13 cellular contexts compared by ENCODE assay signal in genomic region chr3:46301122-46301835, GRCh38. TPM values are rescaled to one million over a fixed set of nuclear protein-coding genes. Genes with fewer than 3 reads are reported as not detected.
DNase-seq lines count a peak whose midpoint lies in the region; ATAC-seq and TF ChIP-seq lines count a peak whose summit lies in the region.
"Had no signal": no experiment of that assay in that cellular context is flagged by ENCODE, and none has a peak within 500 bp of the region (broad histone marks: within the 10 kb centered on the region; RNA-seq: fewer than 3 reads in every experiment).

No MANE protein-coding gene starts in this region.

- H3K4me1 Mint-ChIP-seq in CD4-positive, alpha-beta T cell (ENCODE audit: low read depth): peaks cover 62% of the 10 kb centered on the region
- H3K4me1 Mint-ChIP-seq in activated CD8-positive, alpha-beta T cell treated with anti-CD3 and anti-CD28 coated beads for 36 hours (ENCODE audit: low read depth): peaks cover 61% of the 10 kb centered on the region

- no peak overlapping the region for H3K4me2 ChIP-seq in MM.1S (ENCODE audit: low read depth, low read length)

- H3K79me2 ChIP-seq in MM.1S (ENCODE audit: low read length): no peaks in the 10 kb centered on the region

- TF ChIP-seq CTCF in CD4-positive, alpha-beta T cell (IDR thresholded peaks at IDR 0.05): no peak
- TF ChIP-seq CTCF in MM.1S (IDR thresholded peaks at IDR 0.05; ENCODE audit: low read length) (no peak), GM13976 (IDR thresholded peaks at IDR 0.05; ENCODE audit: borderline replicate concordance, control extremely low read depth, extremely low read depth, insufficient read depth, missing control alignments) (no peak)
- no peak for TF ChIP-seq CTCF in activated CD8-positive, alpha-beta T cell treated with anti-CD3 and anti-CD28 coated beads for 36 hours (IDR thresholded peaks at IDR 0.05)

- peak overlapping the region; percentile 36 for H3K4me3 Mint-ChIP-seq in CD4-positive, alpha-beta T cell
- H3K4me3 Mint-ChIP-seq in activated CD8-positive, alpha-beta T cell treated with anti-CD3 and anti-CD28 coated beads for 36 hours: no peak overlapping the region

- intact Hi-C loops in CD4-positive, alpha-beta T cell (cut with DNase I, micrococcal nuclease): no loop called here
- intact Hi-C loops in activated CD8-positive, alpha-beta T cell treated with anti-CD3 and anti-CD28 coated beads for 36 hours (cut with micrococcal nuclease): no loop called here

- no peak overlapping the region for H3K27ac ChIP-seq in CD4-positive, alpha-beta T cell (ENCODE audit: low read depth, low read length)
- H3K27ac ChIP-seq in MM.1S (ENCODE audit: low read length) (peak overlapping the region; percentile 68; the same call in 1 of the 2 replicates), mucosa of rectum (ENCODE audit: low read depth in 2 of 2, low read length in 2 of 2) (peak overlapping the region; percentile 27 to 48)

- in situ Hi-C loops in GM13976 (cut with MboI; ENCODE audit: low sequenced_read_pairs, unreplicated experiment): no loop called here

- peaks cover 45% of the 10 kb centered on the region for H3F3A ChIP-seq in MM.1S (ENCODE audit: insufficient read depth, low read length)

- no peaks in the 10 kb centered on the region for H3K9me3 ChIP-seq in CD4-positive, alpha-beta T cell (ENCODE audit: control insufficient read depth, low read length)
- H3K9me3 ChIP-seq in MM.1S (replicated peaks; ENCODE audit: insufficient read depth, low read length): no peaks in the 10 kb centered on the region
- no peaks in the 10 kb centered on the region for H3K9me3 ChIP-seq in mucosa of rectum (ENCODE audit: control insufficient read depth in 2 of 2, low read length in 2 of 2)

- H3K27ac Mint-ChIP-seq in CD4-positive, alpha-beta T cell: peak overlapping the region; percentile 72
- peak overlapping the region; percentile 70 for H3K27ac Mint-ChIP-seq in activated CD8-positive, alpha-beta T cell treated with anti-CD3 and anti-CD28 coated beads for 36 hours

- H3K4me3 ChIP-seq in MM.1S (ENCODE audit: low read length) (no peak overlapping the region), mucosa of rectum (ENCODE audit: low read length in 2 of 2) (no peak overlapping the region)
- H3K4me3 ChIP-seq: coronary artery had no signal

- no peak for ATAC-seq in CD4-positive, alpha-beta T cell (ENCODE audit: poor library complexity)
- ATAC-seq in activated CD8-positive, alpha-beta T cell treated with anti-CD3 and anti-CD28 coated beads for 36 hours: no peak

- CTCF ChIA-PET in CD4-positive, alpha-beta T cell (lab: Charles Lee): interaction anchor here (0.6 kb wide), 1 partner anchor 66 kb away, joined by 4 read pairs; no protein-coding TSS in a partner anchor
- CTCF ChIA-PET in activated CD8-positive, alpha-beta T cell treated with anti-CD3 and anti-CD28 coated beads for 36 hours (lab: Charles Lee): interaction anchor here (2.2 to 4.0 kb wide), 2 partner anchors 11 to 69 kb away, joined by 5 to 54 read pairs; partner anchors contain the start of gene CCR5

- no peaks in the 10 kb centered on the region for H3K27me3 Mint-ChIP-seq in CD4-positive, alpha-beta T cell
- peaks cover 4% of the 10 kb centered on the region for H3K27me3 Mint-ChIP-seq in activated CD8-positive, alpha-beta T cell treated with anti-CD3 and anti-CD28 coated beads for 36 hours

- H4K20me1 ChIP-seq in MM.1S (ENCODE audit: insufficient read depth, low read length): no peaks in the 10 kb centered on the region

- H3K36me3 ChIP-seq in MM.1S (replicated peaks; ENCODE audit: insufficient read depth, low read length) (no peaks in the 10 kb centered on the region), mucosa of rectum (ENCODE audit: control insufficient read depth in 2 of 2, insufficient read depth in 2 of 2, low read length in 2 of 2) (no peaks in the 10 kb centered on the region)

- no peaks in the 10 kb centered on the region for H3K9me3 Mint-ChIP-seq in CD4-positive, alpha-beta T cell
- no peaks in the 10 kb centered on the region for H3K9me3 Mint-ChIP-seq in activated CD8-positive, alpha-beta T cell treated with anti-CD3 and anti-CD28 coated beads for 36 hours

- no peaks in the 10 kb centered on the region for H3K36me3 Mint-ChIP-seq in CD4-positive, alpha-beta T cell (ENCODE audit: low read depth)
- no peaks in the 10 kb centered on the region for H3K36me3 Mint-ChIP-seq in activated CD8-positive, alpha-beta T cell treated with anti-CD3 and anti-CD28 coated beads for 36 hours (ENCODE audit: low read depth)

- H3K4me1 ChIP-seq in MM.1S (ENCODE audit: low read length) (peaks cover 88% of the 10 kb centered on the region), mucosa of rectum (ENCODE audit: control insufficient read depth in 2 of 2, insufficient read depth in 2 of 2, low read length in 2 of 2) (peaks cover 2 to 3% of the 10 kb centered on the region in 2 donors)

- no peak for DNase-seq in CD4-positive, alpha-beta T cell
- no peak for DNase-seq in MM.1S
- no peak for DNase-seq in activated CD8-positive, alpha-beta T cell treated with anti-CD3 and anti-CD28 coated beads for 36 hours
- no peak for DNase-seq in GM13976 (ENCODE audit: low spot score)
- no peak for DNase-seq in LoVo (ENCODE audit: low spot score)
- no peak for DNase-seq in activated CD4-positive, CD25-positive, alpha-beta regulatory T cell treated with anti-CD3 and anti-CD28 coated beads, Interleukin-2, amount 50 U/mL, for 72 hours
- DNase-seq in NCI-H1930 (lab: John Stamatoyannopoulos, UW): no peak
- DNase-seq: C1 segment of cervical spinal cord, GF-D8, IMR-90, NCI-H187 treated with DMSO at 0.1 percent for 48 hours had no signal

- H2AFZ ChIP-seq in MM.1S (ENCODE audit: low read length): peak overlapping the region; percentile 31; the same call in 1 of the 2 replicates

- H3K9me2 ChIP-seq in MM.1S (replicated peaks; ENCODE audit: insufficient read depth, low read length): no peaks in the 10 kb centered on the region

- POLR2A ChIA-PET in CD4-positive, alpha-beta T cell (lab: Charles Lee): interaction anchor here (3.4 kb wide), 1 partner anchor 17 kb away, joined by 12 read pairs; no protein-coding TSS in a partner anchor
- POLR2A ChIA-PET in activated CD8-positive, alpha-beta T cell treated with anti-CD3 and anti-CD28 coated beads for 36 hours (lab: Charles Lee): interaction anchor here (1.3 to 3.0 kb wide), 2 partner anchors 47 to 69 kb away, joined by 4 to 25 read pairs; partner anchors contain the start of gene CCR5

- no peaks in the 10 kb centered on the region for H3K27me3 ChIP-seq in CD4-positive, alpha-beta T cell (ENCODE audit: control insufficient read depth, insufficient read depth, low read length)
- H3K27me3 ChIP-seq in MM.1S (replicated peaks; ENCODE audit: insufficient read depth, low read length) (no peaks in the 10 kb centered on the region), mucosa of rectum (ENCODE audit: control insufficient read depth in 2 of 2, insufficient read depth in 2 of 2, low read length in 2 of 2) (no peaks in the 10 kb centered on the region)

- H3K9ac ChIP-seq in MM.1S (ENCODE audit: low read length) (no peak overlapping the region; the same call in 1 of the 2 replicates), mucosa of rectum (ENCODE audit: low read depth in 1 of 2, low read length in 2 of 2) (no peak overlapping the region)

RNA-seq across cellular contexts. Expression of gene CCR2, which starts 52.6 kb away (rescaled TPM):
- total RNA-seq in CD4-positive, alpha-beta T cell: 1 to 10 TPM in 1 of 2 experiments, under 1 TPM in 1; 0.99 to 1.0 TPM
- under 1 TPM; 0.81 to 0.83 TPM for total RNA-seq in activated CD8-positive, alpha-beta T cell treated with anti-CD3 and anti-CD28 coated beads for 36 hours
- total RNA-seq: IMR-90 had no signal

RNA-seq across cellular contexts. Expression of gene CCR3, which starts 59.0 kb away (rescaled TPM):
- total RNA-seq in CD4-positive, alpha-beta T cell: not detected
- total RNA-seq in activated CD8-positive, alpha-beta T cell treated with anti-CD3 and anti-CD28 coated beads for 36 hours: not detected
- total RNA-seq: IMR-90 had no signal
